Comparison of ENCODE assay signal across 9 cellular contexts in genomic region chr14:26722258-26722657, GRCh38.
"Had no signal": no experiment of that assay in that cellular context is flagged by ENCODE, and none has a peak within 500 bp of the region (broad histone marks: within the 10 kb centered on the region; RNA-seq: fewer than 3 reads in every experiment).

No MANE protein-coding gene starts in this region.

- H3K27ac ChIP-seq: HL-60 had no signal

- ATAC-seq: GM23338, K562 had no signal

- H2AFZ ChIP-seq: GM23338 had no signal

- H3K4me2 ChIP-seq: GM23338 had no signal

- DNase-seq: H9, HCEC 1CT, IMR-90, KG1 had no signal

- H3K4me3 ChIP-seq: GM23338, K562 had no signal

- FAIRE-seq: H1, H54, K562 had no signal
